24 cellular contexts compared by ENCODE assay signal in the genomic region with DNA sequence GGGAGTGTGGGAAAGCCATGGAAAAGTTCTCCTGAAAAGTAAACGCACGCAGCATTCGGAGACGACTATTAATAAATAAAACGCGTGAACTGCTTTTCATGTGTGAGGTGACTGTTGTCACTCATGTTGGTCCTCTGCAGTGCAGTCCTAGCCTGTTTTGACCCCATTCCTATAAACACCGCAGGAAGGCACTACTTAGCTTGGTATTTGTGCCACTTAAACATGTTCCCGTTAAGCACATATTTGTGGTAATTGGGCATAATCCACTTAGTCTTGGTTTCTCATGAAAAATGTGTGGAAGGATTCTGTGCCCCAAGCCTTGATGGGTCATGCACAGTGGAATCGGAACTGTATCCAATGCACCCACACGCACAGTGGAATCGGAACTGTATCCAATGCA.
"Had no signal": no experiment of that assay in that cellular context is flagged by ENCODE, and none has a peak within 500 bp of the region (broad histone marks: within the 10 kb centered on the region; RNA-seq: fewer than 3 reads in every experiment).

No MANE protein-coding gene starts in this region.

- H3K27me3 ChIP-seq: adrenal gland, ascending aorta, hepatocyte, testis, upper lobe of left lung had no signal

- H3K79me2 ChIP-seq: hepatocyte had no signal

- H3K9me3 ChIP-seq: adrenal gland, ascending aorta, left lung, testis, upper lobe of left lung had no signal

- H3K36me3 ChIP-seq: adrenal gland, ascending aorta, brain microvascular endothelial cell, left lung, upper lobe of left lung had no signal

- DNase-seq: activated CD4-positive, alpha-beta T cell treated with anti-CD3 and anti-CD28 coated beads for 48 hours; activated T-cell treated with anti-CD3 and anti-CD28 coated beads, Interleukin-2, amount 50 U/mL, for 1 hour; adrenal gland; brain microvascular endothelial cell; caudate nucleus; effector CD4-positive, alpha-beta T cell; erythroblast; glutamatergic neuron; immature natural killer cell; left lung; naive thymus-derived CD8-positive, alpha-beta T cell; right cardiac atrium; small intestine; stimulated activated CD4-positive, alpha-beta T cell treated with anti-CD3 and anti-CD28 coated beads, Interleukin-2, amount 100 ng/mL, for 48 hours; stimulated activated CD8-positive, alpha-beta memory T cell treated with anti-CD3 and anti-CD28 coated beads, Interleukin-4, amount 100 ng/mL, for 48 hours; stimulated activated naive B cell treated with anti-CD40 and anti-IgM and Interleukin-4, amounts not matched to agents 10 μg/mL and 1 μg/mL and 100 μg/mL, for 72 hours; T-helper 17 cell; testis; upper lobe of left lung had no signal

- H3K36me3 Mint-ChIP-seq: activated naive CD4-positive, alpha-beta T cell treated with anti-CD3 and anti-CD28 coated beads, Interleukin-2, amount 50 U/mL, for 72 hours; immature natural killer cell; naive thymus-derived CD8-positive, alpha-beta T cell; stimulated activated naive B cell treated with anti-CD40 and anti-IgM and Interleukin-4, amounts not matched to agents 10 μg/mL and 1 μg/mL and 100 μg/mL, for 72 hours had no signal

- H2AFZ ChIP-seq: hepatocyte had no signal

- H3K27ac Mint-ChIP-seq: activated naive CD4-positive, alpha-beta T cell treated with anti-CD3 and anti-CD28 coated beads, Interleukin-2, amount 50 U/mL, for 72 hours; dendritic cell treated with granulocyte-macrophage colony-stimulating factor and Interleukin-4, amounts not matched to agents 40 ng/mL and 50 ng/mL, for 4 days; immature natural killer cell; naive thymus-derived CD8-positive, alpha-beta T cell; stimulated activated naive B cell treated with anti-CD40 and anti-IgM and Interleukin-4, amounts not matched to agents 10 μg/mL and 1 μg/mL and 100 μg/mL, for 72 hours; T-helper 17 cell had no signal

- H3K9me3 Mint-ChIP-seq: activated naive CD4-positive, alpha-beta T cell treated with anti-CD3 and anti-CD28 coated beads, Interleukin-2, amount 50 U/mL, for 72 hours; dendritic cell treated with granulocyte-macrophage colony-stimulating factor and Interleukin-4, amounts not matched to agents 40 ng/mL and 50 ng/mL, for 4 days; immature natural killer cell; naive thymus-derived CD8-positive, alpha-beta T cell; stimulated activated naive B cell treated with anti-CD40 and anti-IgM and Interleukin-4, amounts not matched to agents 10 μg/mL and 1 μg/mL and 100 μg/mL, for 72 hours had no signal

- ATAC-seq: activated naive CD4-positive, alpha-beta T cell treated with anti-CD3 and anti-CD28 coated beads, Interleukin-2, amount 50 U/mL, for 72 hours; left lung; naive thymus-derived CD8-positive, alpha-beta T cell; right cardiac atrium; stimulated activated naive B cell treated with anti-CD40 and anti-IgM and Interleukin-4, amounts not matched to agents 10 μg/mL and 1 μg/mL and 100 μg/mL, for 72 hours; T-helper 17 cell had no signal

- H3K4me1 Mint-ChIP-seq: immature natural killer cell; stimulated activated naive B cell treated with anti-CD40 and anti-IgM and Interleukin-4, amounts not matched to agents 10 μg/mL and 1 μg/mL and 100 μg/mL, for 72 hours; T-helper 17 cell had no signal

- H3K4me3 Mint-ChIP-seq: dendritic cell treated with granulocyte-macrophage colony-stimulating factor and Interleukin-4, amounts not matched to agents 40 ng/mL and 50 ng/mL, for 4 days; immature natural killer cell; naive thymus-derived CD8-positive, alpha-beta T cell; stimulated activated naive B cell treated with anti-CD40 and anti-IgM and Interleukin-4, amounts not matched to agents 10 μg/mL and 1 μg/mL and 100 μg/mL, for 72 hours; T-helper 17 cell had no signal

- H3K27ac ChIP-seq: adrenal gland, ascending aorta, brain microvascular endothelial cell, hepatocyte, left lung, testis, upper lobe of left lung had no signal

- H3K4me3 ChIP-seq: adrenal gland, ascending aorta, hepatocyte, left lung, lung, testis, upper lobe of left lung had no signal

- H3K4me2 ChIP-seq: hepatocyte had no signal

- H3K4me1 ChIP-seq: adrenal gland, left lung, upper lobe of left lung had no signal
